In genomic region chr12:52081263-52081733, GRCh38 we compare ENCODE assay signal across 10 cellular contexts. TPM values are rescaled to one million over a fixed set of nuclear protein-coding genes. Genes with fewer than 3 reads are reported as not detected.
DNase-seq lines count a peak whose midpoint lies in the region; ATAC-seq and TF ChIP-seq lines count a peak whose summit lies in the region.
"Had no signal": no experiment of that assay in that cellular context is flagged by ENCODE, and none has a peak within 500 bp of the region (broad histone marks: within the 10 kb centered on the region; RNA-seq: fewer than 3 reads in every experiment).

No MANE protein-coding gene starts in this region.

- no peak overlapping the region for H3K4me3 ChIP-seq in NB4 (ENCODE audit: low read depth, low read length)
- H3K4me3 ChIP-seq: SK-N-MC had no signal

- TF ChIP-seq CTCF in NB4 (IDR thresholded peaks at IDR 0.05; ENCODE audit: low read depth, low read length) (no peak), brain (conservative IDR thresholded peaks at IDR 0.05) (no peak)

- no peak for DNase-seq in Right ventricle myocardium inferior (ENCODE audit: missing footprints)
- DNase-seq in Right ventricle myocardium superior, result no peak
- peak; percentile 78 for DNase-seq in NB4 (ENCODE audit: low read depth)
- DNase-seq in sciatic nerve (ENCODE audit: low spot score), result no peak
- DNase-seq in activated CD4-positive, CD25-positive, alpha-beta regulatory T cell (lab: John Stamatoyannopoulos, UW), result no peak
- DNase-seq in AG20443 (ENCODE audit: low spot score), result no peak

- intact Hi-C loops in Right ventricle myocardium inferior (cut with DNase I) (no loop called here), Right ventricle myocardium superior (cut with DNase I) (loop anchor here (5.0 kb wide), 2 partner anchors 54 to 79 kb away; no protein-coding TSS in a partner anchor), sciatic nerve (cut with DNase I) (loop anchor here (2.0 to 10.0 kb wide), 2 partner anchors 54 to 246 kb away; no protein-coding TSS in a partner anchor)

- H3K9me3 Mint-ChIP-seq in brain, result no peaks in the 10 kb centered on the region

- TF ChIP-seq POLR2A in NB4 (IDR thresholded peaks at IDR 0.05; ENCODE audit: extremely low read depth, insufficient read length), result no peak

- peak overlapping the region in 4 of 5 experiments; percentile 68 to 91 (median 83) for H3K27ac Mint-ChIP-seq in brain

- peak overlapping the region in 1 of 5 experiments; percentile 23 for H3K4me3 Mint-ChIP-seq in brain

- ATAC-seq in Right ventricle myocardium inferior (peak; percentile 20), Right ventricle myocardium superior (ENCODE audit: poor library complexity) (no peak), sciatic nerve (peak; percentile 31), GM18858 (IDR thresholded peaks at IDR 0.05; ENCODE audit: unreplicated experiment) (no peak)

- peaks cover 36% of the 10 kb centered on the region for H3K4me1 Mint-ChIP-seq in brain

- peaks cover 18% of the 10 kb centered on the region for H3K36me3 Mint-ChIP-seq in brain

- peaks cover 17% of the 10 kb centered on the region for H3K27me3 Mint-ChIP-seq in brain

RNA-seq across cellular contexts. Expression of gene SMIM41, which starts 1.8 kb away (rescaled TPM):
- total RNA-seq in Right ventricle myocardium inferior (0.16 TPM), Right ventricle myocardium superior (0.35 TPM), sciatic nerve (12.4 TPM)
- not detected for polyA plus RNA-seq in brain (ENCODE audit: insufficient read depth, low read depth, low replicate concordance)
- total RNA-seq: temporal lobe had no signal

RNA-seq across cellular contexts. Expression of gene ATG101, which starts 11.5 kb away (rescaled TPM):
- total RNA-seq in Right ventricle myocardium inferior (24.9 TPM), Right ventricle myocardium superior (23.5 TPM), sciatic nerve (28.2 TPM)
- 52.5 TPM for polyA plus RNA-seq in brain (ENCODE audit: insufficient read depth, low read depth, low replicate concordance)

RNA-seq across cellular contexts. Expression of gene NR4A1, which starts 30.1 kb away (rescaled TPM):
- total RNA-seq in Right ventricle myocardium inferior, result 40.6 TPM
- 46.1 TPM for total RNA-seq in Right ventricle myocardium superior
- 26.2 TPM for polyA plus RNA-seq in brain (ENCODE audit: insufficient read depth, low read depth, low replicate concordance)
- 688 TPM for total RNA-seq in sciatic nerve

Comparison
In these comparisons a context has a peak if more than half of its experiments do, and no peak if none do; other contexts are left out.
1. ATAC-seq: peak in Right ventricle myocardium inferior (single experiment) and sciatic nerve (single experiment); none in Right ventricle myocardium superior (single experiment) and GM18858 (single experiment).
2. RNA of gene NR4A1, which starts 30.1 kb away (total RNA-seq): 688 TPM in sciatic nerve (single experiment); 46.1 TPM in Right ventricle myocardium superior (single experiment) and 40.6 TPM in Right ventricle myocardium inferior (single experiment); every median in the first group is over 10 times any median in the second.